In the genomic region with DNA sequence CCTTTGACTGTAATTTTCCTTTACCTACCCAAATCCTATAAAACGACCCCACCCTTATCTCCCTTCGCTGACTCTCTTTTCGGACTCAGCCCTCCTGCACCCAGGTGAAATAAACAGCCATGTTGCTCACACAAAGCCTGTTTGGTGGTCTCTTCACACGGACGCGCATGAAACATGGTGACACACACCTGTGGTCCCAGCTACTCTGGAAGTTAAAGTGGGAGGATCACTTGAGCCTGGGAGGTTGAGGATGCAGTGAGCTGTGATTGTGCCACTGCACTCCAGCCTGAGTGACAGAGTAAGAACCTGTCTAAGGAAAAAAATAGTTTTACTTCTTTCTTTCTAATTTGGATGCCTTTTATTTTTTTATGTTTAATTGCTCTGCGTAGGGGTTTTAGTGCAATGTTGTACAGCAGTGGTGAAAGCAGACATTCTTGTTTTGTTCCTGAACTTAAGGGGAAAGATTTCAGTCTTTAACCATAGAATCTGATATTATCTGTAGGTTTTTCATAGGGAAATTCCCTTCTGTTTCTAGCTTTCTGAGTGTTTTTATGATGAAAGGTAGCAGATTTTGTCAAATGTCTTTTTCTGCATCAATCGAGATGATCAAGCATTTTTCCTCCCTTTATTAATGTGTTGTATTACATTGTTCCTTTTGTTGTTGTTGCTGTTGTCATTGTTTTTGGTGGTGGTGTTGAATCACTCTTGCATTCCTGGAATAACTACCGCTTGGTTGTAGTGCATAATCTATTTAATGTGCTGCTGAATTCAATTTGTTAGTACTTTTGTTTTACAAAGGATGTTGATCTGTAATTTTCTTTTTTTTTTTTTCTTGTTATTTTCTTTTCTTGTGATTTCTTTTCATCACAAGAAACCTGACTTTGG, we compare ENCODE assay signal across 18 cellular contexts.
DNase-seq lines count a peak whose midpoint lies in the region; ATAC-seq lines count a peak whose summit lies in the region.
"Had no signal": no experiment of that assay in that cellular context is flagged by ENCODE, and none has a peak within 500 bp of the region (broad histone marks: within the 10 kb centered on the region; RNA-seq: fewer than 3 reads in every experiment).

No MANE protein-coding gene starts in this region.

- H3K4me1 ChIP-seq in ACC112 (ENCODE audit: control insufficient read depth, insufficient read depth, low read length, unreplicated experiment), result peaks cover 27% of the 10 kb centered on the region
- H3K4me1 ChIP-seq in HUES6 (ENCODE audit: control insufficient read depth, insufficient read depth, low read length), result peaks cover 19% of the 10 kb centered on the region
- peaks cover 28% of the 10 kb centered on the region for H3K4me1 ChIP-seq in iPS-20b (ENCODE audit: insufficient read depth, low read length)
- H3K4me1 ChIP-seq: body of pancreas, thyroid gland had no signal

- H3K9ac ChIP-seq in HUES6 (ENCODE audit: low read length) (peak overlapping the region; percentile 93), iPS-20b (ENCODE audit: low read depth, low read length) (peak overlapping the region; percentile 69)

- peak; percentile 24 for DNase-seq in dedifferentiated amniotic fluid mesenchymal stem cell (ENCODE audit: extremely low spot score)
- DNase-seq in activated naive CD4-positive, alpha-beta T cell (lab: John Stamatoyannopoulos, UW), result no peak
- DNase-seq in posterior vena cava (ENCODE audit: low spot score), result no peak
- no peak for DNase-seq in activated CD4-positive, alpha-beta T cell treated with anti-CD3 and anti-CD28 coated beads, Interleukin-2, amount 50 U/mL, for 4 hours
- DNase-seq: activated CD4-positive, alpha-beta memory T cell treated with anti-CD3 and anti-CD28 coated beads, Interleukin-2, amount 10 ng/mL, durations not matched to agents 7 days and 5 days; activated effector memory CD4-positive, alpha-beta T cell treated with anti-CD3 and anti-CD28 coated beads, Interleukin-2, amount 50 U/mL, for 16 hours; body of pancreas; Calu3; MM.1S; NCI-H2029 treated with DMSO at 0.1 percent for 48 hours; NCI-H774; T-helper 9 cell had no signal

- ATAC-seq in activated CD4-positive, CD25-positive, alpha-beta regulatory T cell treated with anti-CD3 and anti-CD28 coated beads, Interleukin-2, amount 50 U/mL, for 24 hours, result no peak
- ATAC-seq: body of pancreas had no signal

- intact Hi-C loops in posterior vena cava (cut with DNase I), result no loop called here

- no peaks in the 10 kb centered on the region for H3K9me3 ChIP-seq in HUES6 (ENCODE audit: control insufficient read depth, insufficient read depth, low read depth, low read length)
- no peaks in the 10 kb centered on the region for H3K9me3 ChIP-seq in iPS-20b (ENCODE audit: insufficient read depth, low read depth, low read length)
- H3K9me3 ChIP-seq: body of pancreas, thyroid gland had no signal

- peak overlapping the region; percentile 20 for H2AFZ ChIP-seq in ACC112 (ENCODE audit: low read length, unreplicated experiment)

- no peaks in the 10 kb centered on the region for H3K36me3 ChIP-seq in ACC112 (ENCODE audit: insufficient read depth, low read length)
- H3K36me3 ChIP-seq in HUES6 (ENCODE audit: control insufficient read depth, insufficient read depth, low read length), result peaks cover 73% of the 10 kb centered on the region
- H3K36me3 ChIP-seq in iPS-20b (ENCODE audit: insufficient read depth, low read depth, low read length), result peaks cover 46% of the 10 kb centered on the region
- H3K36me3 ChIP-seq: thyroid gland had no signal

- no peak overlapping the region for H3K27ac ChIP-seq in ACC112 (ENCODE audit: low read depth, low read length)
- peak overlapping the region; percentile 89 for H3K27ac ChIP-seq in HUES6 (ENCODE audit: low read depth, low read length)
- no peak overlapping the region for H3K27ac ChIP-seq in iPS-20b (ENCODE audit: low read length)
- H3K27ac ChIP-seq: body of pancreas, epithelial cell of prostate, thyroid gland had no signal

- H3K4me3 ChIP-seq in ACC112 (ENCODE audit: low read depth, low read length), result no peak overlapping the region
- H3K4me3 ChIP-seq in HUES6 (ENCODE audit: low read depth, low read length), result peak overlapping the region; percentile 79
- peak overlapping the region; percentile 87 for H3K4me3 ChIP-seq in iPS-20b (ENCODE audit: low read length)
- H3K4me3 ChIP-seq: body of pancreas, thyroid gland had no signal

- no peaks in the 10 kb centered on the region for H3K79me2 ChIP-seq in ACC112 (ENCODE audit: control insufficient read depth, insufficient read depth, low read length, unreplicated experiment)

- H3K27me3 ChIP-seq in ACC112 (ENCODE audit: insufficient read depth, low read length), result no peaks in the 10 kb centered on the region
- no peaks in the 10 kb centered on the region for H3K27me3 ChIP-seq in HUES6 (ENCODE audit: control insufficient read depth, insufficient read depth, low read length)
- no peaks in the 10 kb centered on the region for H3K27me3 ChIP-seq in iPS-20b (ENCODE audit: insufficient read depth, low read length)
- H3K27me3 ChIP-seq: body of pancreas, thyroid gland had no signal
